Comparison of ENCODE assay signal across 20 cellular contexts in the genomic region with DNA sequence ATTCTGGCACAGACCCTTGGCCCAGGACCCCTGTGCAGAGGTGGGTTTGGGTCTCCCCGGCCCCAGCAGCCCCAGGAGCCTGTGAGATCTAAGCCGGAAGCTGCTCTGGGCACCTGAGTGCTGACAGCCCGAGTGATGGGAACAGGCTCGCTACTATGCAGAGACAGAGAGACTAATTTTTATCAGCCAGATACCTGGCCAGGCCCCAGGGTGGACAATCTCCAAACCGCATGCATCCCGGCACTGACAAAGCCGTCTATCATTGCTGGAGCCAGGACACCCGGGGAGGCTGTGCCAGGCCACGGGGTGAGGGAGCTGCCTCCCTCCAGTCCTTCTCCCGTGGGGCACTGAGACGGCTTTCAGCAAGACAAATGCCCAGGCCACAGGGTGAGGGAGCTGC. TPM values are rescaled to one million over a fixed set of nuclear protein-coding genes. Genes with fewer than 3 reads are reported as not detected.
DNase-seq lines count a peak whose midpoint lies in the region; ATAC-seq and TF ChIP-seq lines count a peak whose summit lies in the region.
"Had no signal": no experiment of that assay in that cellular context is flagged by ENCODE, and none has a peak within 500 bp of the region (broad histone marks: within the 10 kb centered on the region; RNA-seq: fewer than 3 reads in every experiment).

No MANE protein-coding gene starts in this region.

- intact Hi-C loops in heart left ventricle (cut with DNase I), result no loop called here
- intact Hi-C loops in natural killer cell (cut with micrococcal nuclease), result no loop called here

- H3K23ac ChIP-seq in neuronal stem cell (ENCODE audit: low read depth, low read length, poor library complexity), result no peak overlapping the region

- H3K4me3 Mint-ChIP-seq in activated naive CD8-positive, alpha-beta T cell, result no peak overlapping the region
- no peak overlapping the region for H3K4me3 Mint-ChIP-seq in activated naive CD8-positive, alpha-beta T cell treated with anti-CD3 and anti-CD28 coated beads for 36 hours
- no peak overlapping the region for H3K4me3 Mint-ChIP-seq in natural killer cell
- H3K4me3 Mint-ChIP-seq: CD14-positive monocyte had no signal

- H3K14ac ChIP-seq in neuronal stem cell (ENCODE audit: low read length), result no peak overlapping the region

- H3K9me3 Mint-ChIP-seq in activated naive CD8-positive, alpha-beta T cell (ENCODE audit: low read depth), result no peaks in the 10 kb centered on the region
- no peaks in the 10 kb centered on the region for H3K9me3 Mint-ChIP-seq in activated naive CD8-positive, alpha-beta T cell treated with anti-CD3 and anti-CD28 coated beads for 36 hours
- no peaks in the 10 kb centered on the region for H3K9me3 Mint-ChIP-seq in natural killer cell

- H3K36me3 Mint-ChIP-seq in activated naive CD8-positive, alpha-beta T cell, result no peaks in the 10 kb centered on the region
- no peaks in the 10 kb centered on the region for H3K36me3 Mint-ChIP-seq in activated naive CD8-positive, alpha-beta T cell treated with anti-CD3 and anti-CD28 coated beads for 36 hours
- H3K36me3 Mint-ChIP-seq in natural killer cell, result no peaks in the 10 kb centered on the region

- no peak overlapping the region for H2BK120ac ChIP-seq in neuronal stem cell (ENCODE audit: low read depth, low read length)

- H3K4me3 ChIP-seq in heart left ventricle (no peak overlapping the region), neuronal stem cell (ENCODE audit: low read length in 2 of 2) (no peak overlapping the region)
- H3K4me3 ChIP-seq: Peyer's patch had no signal

- H3K27ac Mint-ChIP-seq in activated naive CD8-positive, alpha-beta T cell, result peak overlapping the region; percentile 46
- no peak overlapping the region for H3K27ac Mint-ChIP-seq in activated naive CD8-positive, alpha-beta T cell treated with anti-CD3 and anti-CD28 coated beads for 36 hours
- H3K27ac Mint-ChIP-seq in natural killer cell, result no peak overlapping the region
- H3K27ac Mint-ChIP-seq: CD14-positive monocyte had no signal

- H3K9me3 ChIP-seq in heart left ventricle (no peaks in the 10 kb centered on the region), neuronal stem cell (replicated peaks in 1 of 2; ENCODE audit: control insufficient read depth in 2 of 2, insufficient read depth in 1 of 2, low read depth in 1 of 2, low read length in 2 of 2) (no peaks in the 10 kb centered on the region)
- H3K9me3 ChIP-seq: Peyer's patch had no signal

- 38 to 50% (median 40%) methylated on average over 6 to 11 of the region's 11 CpGs for WGBS in heart left ventricle, 4 donors
- no CpG with 5 or more reads among the region's 11 CpGs for WGBS in neuronal stem cell (ENCODE audit: extremely low coverage in 2 of 2, insufficient read length in 2 of 2, insufficient replicate concordance in 1 of 2), 2 donors

- H2AK5ac ChIP-seq in neuronal stem cell (ENCODE audit: low read depth, low read length), result peak overlapping the region; percentile 88

- no peak overlapping the region for H2BK5ac ChIP-seq in neuronal stem cell (ENCODE audit: low read length)

- TF ChIP-seq POLR2A in heart left ventricle (IDR thresholded peaks at IDR 0.05), result no peak

- peaks cover 2% of the 10 kb centered on the region for H3K79me1 ChIP-seq in neuronal stem cell (ENCODE audit: low read depth, low read length)

- no peak overlapping the region for H3K4me2 ChIP-seq in neuronal stem cell (ENCODE audit: insufficient read depth, low read length, poor library complexity, severe bottlenecking)

- peaks cover 1% of the 10 kb centered on the region for H3K27me3 Mint-ChIP-seq in activated naive CD8-positive, alpha-beta T cell
- H3K27me3 Mint-ChIP-seq in activated naive CD8-positive, alpha-beta T cell treated with anti-CD3 and anti-CD28 coated beads for 36 hours, result peaks cover 5% of the 10 kb centered on the region
- H3K27me3 Mint-ChIP-seq in natural killer cell (ENCODE audit: low read depth in 2 of 2), result peaks cover 3 to 19% of the 10 kb centered on the region in 2 donors

- H2BK12ac ChIP-seq in neuronal stem cell (ENCODE audit: low read length), result no peak overlapping the region

- H3K36me3 ChIP-seq in heart left ventricle (no peaks in the 10 kb centered on the region), neuronal stem cell (replicated peaks in 1 of 2; ENCODE audit: control insufficient read depth in 2 of 2, insufficient read depth in 2 of 2, low read length in 2 of 2) (no peaks in the 10 kb centered on the region)
- H3K36me3 ChIP-seq: Peyer's patch had no signal

- H3K4me1 ChIP-seq in heart left ventricle, result peaks cover 0 to 12% (median 0%) of the 10 kb centered on the region in 12 donors
- peaks cover 0 to 8% of the 10 kb centered on the region in 2 donors for H3K4me1 ChIP-seq in neuronal stem cell (ENCODE audit: control insufficient read depth in 2 of 2, insufficient read depth in 1 of 2, low read depth in 1 of 2, low read length in 2 of 2)

- ATAC-seq in heart left ventricle (peak in 3 of 4 donors; percentile 38 to 53 (median 41)), natural killer cell (no peak), HG02973 (IDR thresholded peaks at IDR 0.05; ENCODE audit: unreplicated experiment) (no peak)

- peaks cover 2% of the 10 kb centered on the region for H3K4me1 Mint-ChIP-seq in activated naive CD8-positive, alpha-beta T cell (ENCODE audit: low read depth)
- H3K4me1 Mint-ChIP-seq in activated naive CD8-positive, alpha-beta T cell treated with anti-CD3 and anti-CD28 coated beads for 36 hours, result peaks cover 1% of the 10 kb centered on the region
- peaks cover 0 to 1% of the 10 kb centered on the region in 2 donors for H3K4me1 Mint-ChIP-seq in natural killer cell

- no peak overlapping the region for H3K9ac ChIP-seq in neuronal stem cell (ENCODE audit: low read depth, low read length, poor library complexity)

- H3K27me3 ChIP-seq in heart left ventricle, result peaks cover 0 to 9% (median 0%) of the 10 kb centered on the region in 9 donors
- H3K27me3 ChIP-seq in neuronal stem cell (ENCODE audit: control insufficient read depth in 3 of 3, insufficient read depth in 3 of 3, low read depth in 1 of 3, low read length in 3 of 3), result peaks cover 0 to 28% (median 0%) of the 10 kb centered on the region in 3 experiments
- H3K27me3 ChIP-seq: Peyer's patch had no signal

- H2BK15ac ChIP-seq in neuronal stem cell (ENCODE audit: low read length), result no peak overlapping the region

- H4K8ac ChIP-seq in neuronal stem cell (ENCODE audit: low read depth, low read length), result no peak overlapping the region

- DNase-seq in activated naive CD8-positive, alpha-beta T cell treated with anti-CD3 and anti-CD28 coated beads for 36 hours, result no peak
- DNase-seq in M059J (ENCODE audit: low read depth), result peak; percentile 13
- DNase-seq in heart left ventricle, result peak in 1 of 5 donors; percentile 60
- no peak for DNase-seq in neuronal stem cell (ENCODE audit: low spot score)
- no peak for DNase-seq in natural killer cell
- no peak for DNase-seq in ecto neural progenitor cell (ENCODE audit: low spot score)
- DNase-seq: GOT3, HCEC 1CT, KG1, NCI-H1105, NCI-H1694, NCI-H2081, NCI-H2171, NCI-H526, Peyer's patch had no signal

- no peak overlapping the region for H4K91ac ChIP-seq in neuronal stem cell (ENCODE audit: low read depth, low read length, poor library complexity)

- H3K18ac ChIP-seq in neuronal stem cell (ENCODE audit: low read length), result peak overlapping the region; percentile 48

- no peak overlapping the region for H2AFZ ChIP-seq in neuronal stem cell (ENCODE audit: low read length)

- no peak overlapping the region for H3K27ac ChIP-seq in heart left ventricle
- H3K27ac ChIP-seq in neuronal stem cell (replicated peaks; ENCODE audit: low read length), result no peak overlapping the region
- H3K27ac ChIP-seq: Peyer's patch had no signal

- TF ChIP-seq CTCF in heart left ventricle (IDR thresholded peaks at IDR 0.05) (no peak), natural killer cell (IDR thresholded peaks at IDR 0.05) (no peak)

- H3K4ac ChIP-seq in neuronal stem cell (ENCODE audit: low read length), result no peak overlapping the region

RNA-seq across cellular contexts. Expression of a gene that starts 25.0 kb away (rescaled TPM):
- under 1 TPM; 0.28 to 0.56 TPM for total RNA-seq in activated naive CD8-positive, alpha-beta T cell treated with anti-CD3 and anti-CD28 coated beads for 36 hours
- total RNA-seq in M059J (2014; rRNA removed; shearing (Covaris generic)), result not detected in 2 replicates
- total RNA-seq in heart left ventricle (10 to 100 TPM in 2 of 9 donors, 1 to 10 TPM in 7; 5.0 to 12.0 (median 5.8) TPM), natural killer cell (1 to 10 TPM; 2.5 to 7.8 (median 4.2) TPM)
- 10 to 100 TPM in 1 of 2 donors, 1 to 10 TPM in 1; 5.5 to 11.1 TPM for polyA plus RNA-seq in heart left ventricle
- polyA plus RNA-seq in neuronal stem cell (2013, experiment 1 of 2), result 8.3 TPM
- 8.0 TPM for polyA plus RNA-seq in neuronal stem cell (2013, experiment 2 of 2)
- total RNA-seq: Daoy, HT1080 had no signal

Comparison
In these comparisons a context has a peak if more than half of its experiments do, and no peak if none do; other contexts are left out.
1. ATAC-seq: peak in heart left ventricle (3 of 4); none in natural killer cell (0 of 3) and HG02973 (single experiment).